ENCODE assay signal across 11 cellular contexts in the genomic region with DNA sequence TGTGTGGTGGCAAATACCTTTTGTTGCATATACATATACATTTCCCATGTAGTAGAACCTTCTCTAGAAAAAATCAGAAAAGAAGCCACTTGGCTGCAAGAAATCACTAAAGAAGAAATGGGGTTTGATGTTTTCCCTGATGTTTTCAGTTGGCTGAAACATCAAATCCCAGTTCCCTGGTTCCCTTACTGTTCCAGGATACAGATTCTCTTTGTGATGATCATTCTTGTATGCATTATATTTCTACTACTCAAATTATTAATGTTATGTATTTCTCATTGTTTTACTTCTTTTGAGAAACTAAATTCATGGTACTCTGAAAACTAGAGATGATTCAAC. TPM values are rescaled to one million over a fixed set of nuclear protein-coding genes. Genes with fewer than 3 reads are reported as not detected.
DNase-seq lines count a peak whose midpoint lies in the region; ATAC-seq and TF ChIP-seq lines count a peak whose summit lies in the region.
"Had no signal": no experiment of that assay in that cellular context is flagged by ENCODE, and none has a peak within 500 bp of the region (broad histone marks: within the 10 kb centered on the region; RNA-seq: fewer than 3 reads in every experiment).

No MANE protein-coding gene starts in this region.

- H3K4me1 ChIP-seq in NT2/D1 (ENCODE audit: insufficient read depth, insufficient read length), result no peaks in the 10 kb centered on the region
- H3K4me1 ChIP-seq in fibroblast of lung (ENCODE audit: control insufficient read depth, extremely low read depth, insufficient read depth, low read length), result peaks cover 11% of the 10 kb centered on the region
- H3K4me1 ChIP-seq in sigmoid colon, result peaks cover 0 to 26% (median 20%) of the 10 kb centered on the region in 4 donors

- H4K20me1 ChIP-seq in fibroblast of lung (ENCODE audit: control insufficient read depth, extremely low read depth, insufficient read depth, low read length), result no peaks in the 10 kb centered on the region

- no peaks in the 10 kb centered on the region for H3K27me3 Mint-ChIP-seq in activated naive CD8-positive, alpha-beta T cell treated with anti-CD3 and anti-CD28 coated beads, Interleukin-2, amount 50 U/mL, for 24 hours
- H3K27me3 Mint-ChIP-seq: memory B cell; stimulated activated memory B cell treated with anti-CD40 and anti-IgM and Interleukin-4, amounts not matched to agents 10 μg/mL and 1 μg/mL and 100 μg/mL, for 72 hours had no signal

- TF ChIP-seq CTCF in fibroblast of lung (conservative IDR thresholded peaks at IDR 0.05 in 1 of 2, IDR thresholded peaks at IDR 0.05 in 1 of 2; ENCODE audit: low read depth in 1 of 2, low read length in 2 of 2) (no peak), sigmoid colon (IDR thresholded peaks at IDR 0.05) (no peak)

- peak overlapping the region; percentile 79 for H3K4me2 ChIP-seq in fibroblast of lung (ENCODE audit: extremely low read depth, insufficient read depth, low read length)

- DNase-seq in DMS53 treated with DMSO at 0.1 percent for 48 hours (lab: John Stamatoyannopoulos, UW; ENCODE audit: unreplicated experiment), result peak; percentile 39
- DNase-seq in NT2/D1 (ENCODE audit: low read depth, low spot score), result no peak
- no peak for DNase-seq in fibroblast of lung (ENCODE audit: low read depth in 2 of 2)
- no peak for DNase-seq in sigmoid colon
- DNase-seq in activated naive CD8-positive, alpha-beta T cell treated with anti-CD3 and anti-CD28 coated beads, Interleukin-2, amount 50 U/mL, for 24 hours, result no peak
- no peak for DNase-seq in SKM-1 treated with dmso at 0.1 percent for 144 hours (lab: John Stamatoyannopoulos, UW; ENCODE audit: unreplicated experiment)
- DNase-seq: amniotic stem cell had no signal

- H3K79me2 ChIP-seq in fibroblast of lung (ENCODE audit: control insufficient read depth, insufficient read depth, low read length), result no peaks in the 10 kb centered on the region

- TF ChIP-seq EP300 in sigmoid colon (IDR thresholded peaks at IDR 0.05), result no peak

- ATAC-seq in GM18520 (IDR thresholded peaks at IDR 0.05; ENCODE audit: unreplicated experiment) (no peak), HG03135 (IDR thresholded peaks at IDR 0.05; ENCODE audit: unreplicated experiment) (no peak)
- ATAC-seq in activated naive CD8-positive, alpha-beta T cell treated with anti-CD3 and anti-CD28 coated beads, Interleukin-2, amount 50 U/mL, for 24 hours, result no peak

- H3K9ac ChIP-seq in NT2/D1 (ENCODE audit: insufficient read length, low read depth) (peak overlapping the region; percentile 38), fibroblast of lung (ENCODE audit: insufficient read depth, low read length) (no peak overlapping the region)

- H3K4me3 ChIP-seq in NT2/D1 (ENCODE audit: insufficient read length, low read depth) (no peak overlapping the region), fibroblast of lung (replicated peaks in 1 of 4; ENCODE audit: control extremely low read depth in 1 of 4, insufficient read depth in 1 of 4, low read depth in 3 of 4, low read length in 4 of 4) (peak overlapping the region; percentile 33 to 70 (median 68)), sigmoid colon (peak overlapping the region in 3 of 4 donors; percentile 49 to 53 (median 50))

- peak overlapping the region; percentile 62 for H2AFZ ChIP-seq in fibroblast of lung (ENCODE audit: low read length)

- H3K27ac ChIP-seq in fibroblast of lung (ENCODE audit: insufficient read depth, low read length), result peak overlapping the region; percentile 100
- peak overlapping the region; percentile 88 to 92 (median 91) for H3K27ac ChIP-seq in sigmoid colon

- no peaks in the 10 kb centered on the region for H3K27me3 ChIP-seq in NT2/D1 (ENCODE audit: insufficient read depth, insufficient read length)
- H3K27me3 ChIP-seq in fibroblast of lung (ENCODE audit: control insufficient read depth, insufficient read depth, low read length), result no peaks in the 10 kb centered on the region
- no peaks in the 10 kb centered on the region for H3K27me3 ChIP-seq in sigmoid colon

- no peaks in the 10 kb centered on the region for H3K9me3 Mint-ChIP-seq in activated naive CD8-positive, alpha-beta T cell treated with anti-CD3 and anti-CD28 coated beads, Interleukin-2, amount 50 U/mL, for 24 hours
- H3K9me3 Mint-ChIP-seq: memory B cell; stimulated activated memory B cell treated with anti-CD40 and anti-IgM and Interleukin-4, amounts not matched to agents 10 μg/mL and 1 μg/mL and 100 μg/mL, for 72 hours had no signal

- H3K4me3 Mint-ChIP-seq in activated naive CD8-positive, alpha-beta T cell treated with anti-CD3 and anti-CD28 coated beads, Interleukin-2, amount 50 U/mL, for 24 hours, result no peak overlapping the region

- H3K4me1 Mint-ChIP-seq in activated naive CD8-positive, alpha-beta T cell treated with anti-CD3 and anti-CD28 coated beads, Interleukin-2, amount 50 U/mL, for 24 hours, result peaks cover 23% of the 10 kb centered on the region

- H3K36me3 ChIP-seq in NT2/D1 (ENCODE audit: insufficient read depth, insufficient read length, low read length), result no peaks in the 10 kb centered on the region
- no peaks in the 10 kb centered on the region for H3K36me3 ChIP-seq in fibroblast of lung (ENCODE audit: control insufficient read depth, insufficient read depth, low read length)
- no peaks in the 10 kb centered on the region for H3K36me3 ChIP-seq in sigmoid colon

- intact Hi-C loops in sigmoid colon (cut with DNase I), result no loop called here

- no peaks in the 10 kb centered on the region for H3K36me3 Mint-ChIP-seq in activated naive CD8-positive, alpha-beta T cell treated with anti-CD3 and anti-CD28 coated beads, Interleukin-2, amount 50 U/mL, for 24 hours (ENCODE audit: low read depth)
- H3K36me3 Mint-ChIP-seq: memory B cell; stimulated activated memory B cell treated with anti-CD40 and anti-IgM and Interleukin-4, amounts not matched to agents 10 μg/mL and 1 μg/mL and 100 μg/mL, for 72 hours had no signal

- no peak for TF ChIP-seq POLR2A in sigmoid colon (IDR thresholded peaks at IDR 0.05)

- H3K9me3 ChIP-seq in NT2/D1 (ENCODE audit: insufficient read depth, low read length), result peaks cover 5% of the 10 kb centered on the region; the same call in 1 of the 2 replicates
- no peaks in the 10 kb centered on the region for H3K9me3 ChIP-seq in fibroblast of lung (ENCODE audit: control insufficient read depth, insufficient read depth, low read depth, low read length)
- no peaks in the 10 kb centered on the region for H3K9me3 ChIP-seq in sigmoid colon

- no peak overlapping the region for H3K27ac Mint-ChIP-seq in activated naive CD8-positive, alpha-beta T cell treated with anti-CD3 and anti-CD28 coated beads, Interleukin-2, amount 50 U/mL, for 24 hours
- H3K27ac Mint-ChIP-seq: memory B cell; stimulated activated memory B cell treated with anti-CD40 and anti-IgM and Interleukin-4, amounts not matched to agents 10 μg/mL and 1 μg/mL and 100 μg/mL, for 72 hours had no signal

RNA-seq across cellular contexts. Expression of a gene that starts 7.6 kb away (rescaled TPM):
- total RNA-seq in fibroblast of lung (under 0.01 and 3,997 TPM in 2 replicates), sigmoid colon (under 1 TPM; under 0.01 TPM)
- polyA plus RNA-seq in fibroblast of lung (not detected in 2 replicates), sigmoid colon (not detected)
- 44.1 and 65.6 TPM in 2 replicates for polyA plus RNA-seq in fibroblast of lung (2012)
- under 0.01 TPM in 2 replicates for polyA minus RNA-seq in fibroblast of lung (ENCODE audit: low replicate concordance)

RNA-seq across cellular contexts. Expression of a gene that starts 18.3 kb away (rescaled TPM):
- total RNA-seq in fibroblast of lung, result 20.3 and 22.3 TPM in 2 replicates
- polyA plus RNA-seq in fibroblast of lung, result 3.6 and 3.8 TPM in 2 replicates
- 5.5 and 6.7 TPM in 2 replicates for polyA plus RNA-seq in fibroblast of lung (2012)
- 4.7 and 5.8 TPM in 2 replicates for polyA minus RNA-seq in fibroblast of lung (ENCODE audit: low replicate concordance)
- 10 to 100 TPM; 11.4 to 25.5 (median 20.3) TPM for total RNA-seq in sigmoid colon
- polyA plus RNA-seq in sigmoid colon, result 10 to 100 TPM in 1 of 3 donors, 1 to 10 TPM in 2; 3.5 to 24.3 (median 7.8) TPM
